8 cellular contexts compared by ENCODE assay signal in genomic region chr7:18508441-18509427, GRCh38.
DNase-seq lines count a peak whose midpoint lies in the region; FAIRE-seq and TF ChIP-seq lines count a peak whose summit lies in the region.

No MANE protein-coding gene starts in this region.

- H3K9ac ChIP-seq in mucosa of rectum (ENCODE audit: low read depth in 1 of 2, low read length in 2 of 2) = peak overlapping the region in 1 of 2 donors; percentile 46

- peak; percentile 38; the same call in 1 of the 2 replicates for TF ChIP-seq POLR2A in H54 (IDR thresholded peaks at IDR 0.05; ENCODE audit: low read depth, low read length)

- no peaks in the 10 kb centered on the region for H3K27me3 ChIP-seq in mucosa of rectum (ENCODE audit: control insufficient read depth in 2 of 2, insufficient read depth in 2 of 2, low read length in 2 of 2)

- no peaks in the 10 kb centered on the region for H3K36me3 ChIP-seq in mucosa of rectum (ENCODE audit: control insufficient read depth in 2 of 2, insufficient read depth in 2 of 2, low read length in 2 of 2)

- H3K4me3 ChIP-seq in cardiac fibroblast (replicated peaks in 1 of 2; ENCODE audit: low read depth in 2 of 2, low read length in 2 of 2) = peak overlapping the region in 1 of 2 donors; percentile 55
- peak overlapping the region; percentile 49 to 62 for H3K4me3 ChIP-seq in mucosa of rectum (ENCODE audit: low read length in 2 of 2)

- no peak for TF ChIP-seq CTCF in GM13977 (IDR thresholded peaks at IDR 0.05; ENCODE audit: extremely low read depth, insufficient read depth, missing control alignments)
- TF ChIP-seq CTCF in cardiac fibroblast (IDR thresholded peaks at IDR 0.05; ENCODE audit: low read depth, low read length) = no peak

- no peak for TF ChIP-seq RAD21 in Ishikawa (IDR thresholded peaks at IDR 0.05; ENCODE audit: low read depth)

- no peaks in the 10 kb centered on the region for H3K9me3 ChIP-seq in mucosa of rectum (ENCODE audit: control insufficient read depth in 2 of 2, low read length in 2 of 2)

- peak; percentile 91 for TF ChIP-seq EP300 in Ishikawa (IDR thresholded peaks at IDR 0.05; ENCODE audit: borderline replicate concordance)

- peak overlapping the region; percentile 78 to 81 for H3K27ac ChIP-seq in mucosa of rectum (ENCODE audit: low read depth in 2 of 2, low read length in 2 of 2)

- peak; percentile 100 for FAIRE-seq in H54 (lab: Jason Lieb, UNC)

- peaks cover 4 to 12% of the 10 kb centered on the region in 2 donors for H3K4me1 ChIP-seq in mucosa of rectum (ENCODE audit: control insufficient read depth in 2 of 2, insufficient read depth in 2 of 2, low read length in 2 of 2)

- in situ Hi-C loops in GM13977 (cut with MboI; ENCODE audit: low pct_unique_long_range_greater_than_20kb, low sequenced_read_pairs, unreplicated experiment) = no loop called here

- peak; percentile 33 for DNase-seq in GM13977 (ENCODE audit: low spot score)
- DNase-seq in H54 (ENCODE audit: insufficient read length, low spot score) = peak; percentile 42
- DNase-seq in cardiac fibroblast (ENCODE audit: low read depth in 2 of 2) = peak; percentile 84 to 99
- DNase-seq in AML-193 (lab: John Stamatoyannopoulos, UW) = no peak
- no peak for DNase-seq in NCI-H128 (lab: John Stamatoyannopoulos, UW; ENCODE audit: unreplicated experiment)
- DNase-seq in activated effector memory CD4-positive, alpha-beta T cell treated with Interleukin-2 at 50 U/mL for 16 hours = no peak

TF ChIP-seq in Ishikawa, 13 proteins besides CTCF, POLR2A, EP300 and RAD21:
- peak; percentile 82 for TF ChIP-seq TCF12 (IDR thresholded peaks at IDR 0.05; ENCODE audit: low read depth)
- TF ChIP-seq CEBPB (IDR thresholded peaks at IDR 0.05) = no peak
- TF ChIP-seq YY1 (IDR thresholded peaks at IDR 0.05; ENCODE audit: low read depth) = no peak
- TF ChIP-seq NFIC (IDR thresholded peaks at IDR 0.05) = peak; percentile 58
- TF ChIP-seq ZBTB7A (IDR thresholded peaks at IDR 0.05; ENCODE audit: low read depth) = peak; percentile 40; the same call in 1 of the 2 replicates
- no peak for TF ChIP-seq EGR1 (IDR thresholded peaks at IDR 0.05)
- no peak for TF ChIP-seq CREB1 (IDR thresholded peaks at IDR 0.05; ENCODE audit: low read depth)
- TF ChIP-seq TEAD4 (IDR thresholded peaks at IDR 0.05) = peak; percentile 89
- peak; percentile 80 for TF ChIP-seq FOXM1 (IDR thresholded peaks at IDR 0.05; ENCODE audit: borderline replicate concordance, low read depth)
- TF ChIP-seq USF1 (IDR thresholded peaks at IDR 0.05) = peak; percentile 36; the same call in 1 of the 2 replicates
- TF ChIP-seq, protein P1, sequence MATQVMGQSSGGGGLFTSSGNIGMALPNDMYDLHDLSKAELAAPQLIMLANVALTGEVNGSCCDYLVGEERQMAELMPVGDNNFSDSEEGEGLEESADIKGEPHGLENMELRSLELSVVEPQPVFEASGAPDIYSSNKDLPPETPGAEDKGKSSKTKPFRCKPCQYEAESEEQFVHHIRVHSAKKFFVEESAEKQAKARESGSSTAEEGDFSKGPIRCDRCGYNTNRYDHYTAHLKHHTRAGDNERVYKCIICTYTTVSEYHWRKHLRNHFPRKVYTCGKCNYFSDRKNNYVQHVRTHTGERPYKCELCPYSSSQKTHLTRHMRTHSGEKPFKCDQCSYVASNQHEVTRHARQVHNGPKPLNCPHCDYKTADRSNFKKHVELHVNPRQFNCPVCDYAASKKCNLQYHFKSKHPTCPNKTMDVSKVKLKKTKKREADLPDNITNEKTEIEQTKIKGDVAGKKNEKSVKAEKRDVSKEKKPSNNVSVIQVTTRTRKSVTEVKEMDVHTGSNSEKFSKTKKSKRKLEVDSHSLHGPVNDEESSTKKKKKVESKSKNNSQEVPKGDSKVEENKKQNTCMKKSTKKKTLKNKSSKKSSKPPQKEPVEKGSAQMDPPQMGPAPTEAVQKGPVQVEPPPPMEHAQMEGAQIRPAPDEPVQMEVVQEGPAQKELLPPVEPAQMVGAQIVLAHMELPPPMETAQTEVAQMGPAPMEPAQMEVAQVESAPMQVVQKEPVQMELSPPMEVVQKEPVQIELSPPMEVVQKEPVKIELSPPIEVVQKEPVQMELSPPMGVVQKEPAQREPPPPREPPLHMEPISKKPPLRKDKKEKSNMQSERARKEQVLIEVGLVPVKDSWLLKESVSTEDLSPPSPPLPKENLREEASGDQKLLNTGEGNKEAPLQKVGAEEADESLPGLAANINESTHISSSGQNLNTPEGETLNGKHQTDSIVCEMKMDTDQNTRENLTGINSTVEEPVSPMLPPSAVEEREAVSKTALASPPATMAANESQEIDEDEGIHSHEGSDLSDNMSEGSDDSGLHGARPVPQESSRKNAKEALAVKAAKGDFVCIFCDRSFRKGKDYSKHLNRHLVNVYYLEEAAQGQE (IDR thresholded peaks at IDR 0.05; ENCODE audit: low read depth) = no peak
- peak; percentile 78 for TF ChIP-seq MAX (IDR thresholded peaks at IDR 0.05)
- TF ChIP-seq TAF1 (IDR thresholded peaks at IDR 0.05; ENCODE audit: low read depth) = 0 out of 2 replicates have a peak, but pooled peaks have one; percentile 23

Comparison
In these comparisons a context has a peak if more than half of its experiments do, and no peak if none do; other contexts are left out.
1. DNase-seq: peak in GM13977 (single experiment), H54 (single experiment) and cardiac fibroblast (2 of 2); none in AML-193 (0 of 2), NCI-H128 (single experiment) and activated effector memory CD4-positive, alpha-beta T cell treated with Interleukin-2 at 50 U/mL for 16 hours (single experiment).